Comparison of ENCODE assay signal across 8 cellular contexts in the genomic region with DNA sequence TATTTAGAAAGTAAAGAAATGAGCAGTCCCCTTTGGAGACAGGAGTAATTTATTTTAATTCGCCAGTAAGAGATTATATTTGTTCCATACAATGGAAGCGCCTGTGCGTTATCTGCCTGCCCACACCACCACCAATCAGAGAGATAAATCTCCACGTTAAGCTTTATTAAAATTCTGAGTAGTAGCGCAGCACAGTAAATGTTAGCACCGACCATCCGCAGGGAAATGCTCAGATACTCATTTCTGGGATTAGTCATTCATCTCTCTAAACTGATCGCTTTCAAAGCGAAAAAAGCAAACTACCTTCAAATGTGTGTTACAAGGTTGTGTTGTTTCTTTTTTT. TPM values are rescaled to one million over a fixed set of nuclear protein-coding genes. Genes with fewer than 3 reads are reported as not detected.
DNase-seq lines count a peak whose midpoint lies in the region; ATAC-seq and TF ChIP-seq lines count a peak whose summit lies in the region.

No MANE protein-coding gene starts in this region.

- no peaks in the 10 kb centered on the region for H3K9me3 Mint-ChIP-seq in activated T-helper 17 cell treated with anti-CD3 and anti-CD28 coated beads, Interleukin-2, amount 50 U/mL, for 72 hours

- peak overlapping the region; percentile 96 for H3K27ac Mint-ChIP-seq in activated T-helper 17 cell treated with anti-CD3 and anti-CD28 coated beads, Interleukin-2, amount 50 U/mL, for 72 hours

- H3K27me3 ChIP-seq in HUES48 (ENCODE audit: control insufficient read depth, insufficient read depth, low read length) (peaks cover 9% of the 10 kb centered on the region), subcutaneous abdominal adipose tissue (ENCODE audit: control insufficient read depth in 5 of 5, insufficient read depth in 4 of 5, low read length in 5 of 5) (no peaks in the 10 kb centered on the region)

- ATAC-seq in activated T-helper 17 cell treated with anti-CD3 and anti-CD28 coated beads, Interleukin-2, amount 50 U/mL, for 72 hours (replicated peaks): peak; percentile 20
- ATAC-seq in HG03095 (IDR thresholded peaks at IDR 0.05; ENCODE audit: unreplicated experiment): no peak

- H3K9ac ChIP-seq in HUES48 (ENCODE audit: low read depth, low read length): peak overlapping the region; percentile 67
- peak overlapping the region; percentile 12 to 92 (median 84) for H3K9ac ChIP-seq in subcutaneous abdominal adipose tissue (ENCODE audit: low read length in 5 of 5)

- H3K27ac ChIP-seq in HUES48 (ENCODE audit: low read depth, low read length) (no peak overlapping the region), subcutaneous abdominal adipose tissue (ENCODE audit: low read depth, low read length) (peak overlapping the region; percentile 81)

- DNase-seq in AG09309 (ENCODE audit: low read depth) (no peak), iPS-NIHi7 (ENCODE audit: extremely low spot score) (no peak), AML-193 (lab: John Stamatoyannopoulos, UW) (no peak)

- no peaks in the 10 kb centered on the region for H3K27me3 Mint-ChIP-seq in activated T-helper 17 cell treated with anti-CD3 and anti-CD28 coated beads, Interleukin-2, amount 50 U/mL, for 72 hours

- H3K36me3 Mint-ChIP-seq in activated T-helper 17 cell treated with anti-CD3 and anti-CD28 coated beads, Interleukin-2, amount 50 U/mL, for 72 hours (ENCODE audit: low read depth): peaks cover 57% of the 10 kb centered on the region

- no peaks in the 10 kb centered on the region for H3K9me3 ChIP-seq in HUES48 (ENCODE audit: control insufficient read depth, insufficient read depth, low read length)
- no peaks in the 10 kb centered on the region for H3K9me3 ChIP-seq in iPS-18c (ENCODE audit: control insufficient read depth, insufficient read depth, low read length)
- H3K9me3 ChIP-seq in subcutaneous abdominal adipose tissue (ENCODE audit: control insufficient read depth in 5 of 5, low read length in 5 of 5): no peaks in the 10 kb centered on the region

- no peak for TF ChIP-seq CTCF in AG09309 (IDR thresholded peaks at IDR 0.05; ENCODE audit: control insufficient read depth, insufficient read depth, low read depth, low read length, missing control alignments)

- H3K4me1 ChIP-seq in HUES48 (ENCODE audit: control insufficient read depth, insufficient read depth, low read length) (peaks cover 52% of the 10 kb centered on the region), subcutaneous abdominal adipose tissue (ENCODE audit: control insufficient read depth in 5 of 5, insufficient read depth in 5 of 5, low read length in 5 of 5) (peaks cover 0 to 40% (median 24%) of the 10 kb centered on the region in 5 donors)

- H3K36me3 ChIP-seq in HUES48 (ENCODE audit: control insufficient read depth, insufficient read depth, low read length): peaks cover 23% of the 10 kb centered on the region
- peaks cover 0 to 18% (median 12%) of the 10 kb centered on the region in 5 donors for H3K36me3 ChIP-seq in subcutaneous abdominal adipose tissue (ENCODE audit: control insufficient read depth in 5 of 5, insufficient read depth in 5 of 5, low read length in 5 of 5)

- peak overlapping the region; percentile 96 for H3K4me3 Mint-ChIP-seq in activated T-helper 17 cell treated with anti-CD3 and anti-CD28 coated beads, Interleukin-2, amount 50 U/mL, for 72 hours

- H3K4me3 ChIP-seq in AG09309 (ENCODE audit: control insufficient read depth, low read depth, low read length): peak overlapping the region; percentile 83
- peak overlapping the region; percentile 83 for H3K4me3 ChIP-seq in HUES48 (ENCODE audit: low read depth, low read length)
- H3K4me3 ChIP-seq in iPS-18c (ENCODE audit: insufficient read depth, low read depth, low read length): peak overlapping the region; percentile 69
- peak overlapping the region; percentile 68 to 85 (median 75) for H3K4me3 ChIP-seq in subcutaneous abdominal adipose tissue (ENCODE audit: low read depth in 1 of 5, low read length in 5 of 5)

- peaks cover 22% of the 10 kb centered on the region for H3K4me1 Mint-ChIP-seq in activated T-helper 17 cell treated with anti-CD3 and anti-CD28 coated beads, Interleukin-2, amount 50 U/mL, for 72 hours

RNA-seq across cellular contexts. Expression of gene ETS2, which starts 1.2 kb away (rescaled TPM):
- total RNA-seq in activated T-helper 17 cell treated with anti-CD3 and anti-CD28 coated beads, Interleukin-2, amount 50 U/mL, for 72 hours: 10 to 100 TPM; 20.5 to 41.9 TPM
